Comparison of ENCODE assay signal across 28 cellular contexts in genomic region chr2:2730301-2730833, GRCh38.
"Had no signal": no experiment of that assay in that cellular context is flagged by ENCODE, and none has a peak within 500 bp of the region (broad histone marks: within the 10 kb centered on the region; RNA-seq: fewer than 3 reads in every experiment).

No MANE protein-coding gene starts in this region.

- H3K27me3 Mint-ChIP-seq: stimulated activated memory B cell treated with anti-CD40 and anti-IgM and Interleukin-4, amounts not matched to agents 10 μg/mL and 1 μg/mL and 100 μg/mL, for 72 hours; stimulated activated naive CD8-positive, alpha-beta T cell treated with anti-CD3 and anti-CD28 coated beads, Interleukin-15, Interleukin-2, amounts not matched to agents 100 ng/mL and 50 ng/mL, for 24 hours had no signal

- H3K27ac ChIP-seq: stomach, suprapubic skin, testis, thoracic aorta, thyroid gland, tibial artery, tibial nerve, transverse colon, upper lobe of left lung, upper lobe of right lung, uterus, vagina had no signal

- DNase-seq: stimulated activated CD4-positive, alpha-beta T cell treated with anti-CD3 and anti-CD28 coated beads, Interleukin-2, amount 100 ng/mL, for 48 hours; stimulated activated CD4-positive, alpha-beta T cell treated with anti-CD3 and anti-CD28 coated beads, Interleukin-4, amount 100 ng/mL, for 1 hour; stimulated activated CD4-positive, alpha-beta T cell treated with anti-CD3 and anti-CD28 coated beads, Interleukin-4, amount 100 ng/mL, for 24 hours; stimulated activated CD4-positive, alpha-beta T cell treated with anti-CD3 and anti-CD28 coated beads, Interleukin-4, amount 100 ng/mL, for 4 hours; stimulated activated CD8-positive, alpha-beta memory T cell treated with anti-CD3 and anti-CD28 coated beads, Interleukin-4, amount 100 ng/mL, for 48 hours; stimulated activated naive B cell treated with anti-CD40 and anti-IgM and Interleukin-4, amounts not matched to agents 10 μg/mL and 1 μg/mL and 100 μg/mL, for 72 hours; stimulated activated naive CD4-positive, alpha-beta T cell; stimulated activated naive CD4-positive, alpha-beta T cell treated with Interleukin-2 at 50 U/mL for 16 hours; stimulated activated naive CD8-positive, alpha-beta T cell treated with anti-CD3 and anti-CD28 coated beads, Interleukin-15, amount 100 ng/mL, for 72 hours; stimulated activated naive CD8-positive, alpha-beta T cell treated with anti-CD3 and anti-CD28 coated beads, Interleukin-15, Interleukin-2, amounts not matched to agents 100 U/mL and 50 U/mL, for 24 hours; stomach; substantia nigra; testis; thyroid gland; tibial artery; transverse colon; trophoblast cell; upper lobe of right lung; uterus had no signal

- H3K4me3 ChIP-seq: stomach, suprapubic skin, testis, thoracic aorta, thyroid gland, tibial artery, tibial nerve, transverse colon, upper lobe of left lung, upper lobe of right lung, uterus, vagina had no signal

- H3K4me1 Mint-ChIP-seq: stimulated activated effector memory CD8-positive, alpha-beta T cell treated with anti-CD3 and anti-CD28 coated beads, Interleukin-12 subunit alpha, Interleukin-12 subunit beta, amount 100 ng/mL, for 72 hours; stimulated activated memory B cell treated with anti-CD40 and anti-IgM and Interleukin-4, amounts not matched to agents 10 μg/mL and 1 μg/mL and 100 μg/mL, for 72 hours; stimulated activated naive B cell treated with anti-CD40 and anti-IgM and Interleukin-4, amounts not matched to agents 10 μg/mL and 1 μg/mL and 100 μg/mL, for 72 hours; stimulated activated naive CD8-positive, alpha-beta T cell treated with anti-CD3 and anti-CD28 coated beads, Interleukin-15, amount 100 ng/mL, for 72 hours had no signal

- H3K27me3 ChIP-seq: testis, thyroid gland, tibial nerve, transverse colon, upper lobe of left lung, upper lobe of right lung, uterus, vagina had no signal

- H3K9me3 Mint-ChIP-seq: stimulated activated effector memory CD8-positive, alpha-beta T cell treated with anti-CD3 and anti-CD28 coated beads, Interleukin-12 subunit alpha, Interleukin-12 subunit beta, amount 100 ng/mL, for 72 hours; stimulated activated memory B cell treated with anti-CD40 and anti-IgM and Interleukin-4, amounts not matched to agents 10 μg/mL and 1 μg/mL and 100 μg/mL, for 72 hours; stimulated activated naive B cell treated with anti-CD40 and anti-IgM and Interleukin-4, amounts not matched to agents 10 μg/mL and 1 μg/mL and 100 μg/mL, for 72 hours; stimulated activated naive CD8-positive, alpha-beta T cell treated with anti-CD3 and anti-CD28 coated beads, Interleukin-15, amount 100 ng/mL, for 72 hours; stimulated activated naive CD8-positive, alpha-beta T cell treated with anti-CD3 and anti-CD28 coated beads, Interleukin-15, Interleukin-2, amounts not matched to agents 100 ng/mL and 50 ng/mL, for 24 hours; type B pancreatic cell had no signal

- ATAC-seq: stimulated activated effector memory CD8-positive, alpha-beta T cell treated with anti-CD3 and anti-CD28 coated beads, Interleukin-12 subunit alpha, Interleukin-12 subunit beta, amount 100 ng/mL, for 72 hours; stimulated activated naive B cell treated with anti-CD40 and anti-IgM and Interleukin-4, amounts not matched to agents 10 μg/mL and 1 μg/mL and 100 μg/mL, for 72 hours; stimulated activated naive CD8-positive, alpha-beta T cell treated with anti-CD3 and anti-CD28 coated beads, Interleukin-15, Interleukin-2, amounts not matched to agents 100 U/mL and 50 U/mL, for 24 hours; upper lobe of right lung had no signal

- H3K9me3 ChIP-seq: stomach, suprapubic skin, testis, thoracic aorta, thyroid gland, tibial artery, tibial nerve, transverse colon, upper lobe of left lung, upper lobe of right lung, uterus, vagina had no signal

- H3K36me3 Mint-ChIP-seq: stimulated activated effector memory CD8-positive, alpha-beta T cell treated with anti-CD3 and anti-CD28 coated beads, Interleukin-12 subunit alpha, Interleukin-12 subunit beta, amount 100 ng/mL, for 72 hours; stimulated activated memory B cell treated with anti-CD40 and anti-IgM and Interleukin-4, amounts not matched to agents 10 μg/mL and 1 μg/mL and 100 μg/mL, for 72 hours; stimulated activated naive B cell treated with anti-CD40 and anti-IgM and Interleukin-4, amounts not matched to agents 10 μg/mL and 1 μg/mL and 100 μg/mL, for 72 hours; type B pancreatic cell had no signal

- H3K36me3 ChIP-seq: stomach, suprapubic skin, thoracic aorta, thyroid gland, tibial artery, tibial nerve, transverse colon, upper lobe of left lung, upper lobe of right lung, uterus, vagina had no signal

- H3K4me1 ChIP-seq: stomach, testis, thyroid gland, tibial artery, tibial nerve, transverse colon, upper lobe of left lung, upper lobe of right lung, uterus, vagina had no signal

- H3K27ac Mint-ChIP-seq: stimulated activated effector memory CD8-positive, alpha-beta T cell treated with anti-CD3 and anti-CD28 coated beads, Interleukin-12 subunit alpha, Interleukin-12 subunit beta, amount 100 ng/mL, for 72 hours; stimulated activated memory B cell treated with anti-CD40 and anti-IgM and Interleukin-4, amounts not matched to agents 10 μg/mL and 1 μg/mL and 100 μg/mL, for 72 hours; stimulated activated naive B cell treated with anti-CD40 and anti-IgM and Interleukin-4, amounts not matched to agents 10 μg/mL and 1 μg/mL and 100 μg/mL, for 72 hours; stimulated activated naive CD8-positive, alpha-beta T cell treated with anti-CD3 and anti-CD28 coated beads, Interleukin-15, Interleukin-2, amounts not matched to agents 100 ng/mL and 50 ng/mL, for 24 hours; type B pancreatic cell had no signal

- H3K4me3 Mint-ChIP-seq: stimulated activated effector memory CD8-positive, alpha-beta T cell treated with anti-CD3 and anti-CD28 coated beads, Interleukin-12 subunit alpha, Interleukin-12 subunit beta, amount 100 ng/mL, for 72 hours; stimulated activated memory B cell treated with anti-CD40 and anti-IgM and Interleukin-4, amounts not matched to agents 10 μg/mL and 1 μg/mL and 100 μg/mL, for 72 hours; stimulated activated naive B cell treated with anti-CD40 and anti-IgM and Interleukin-4, amounts not matched to agents 10 μg/mL and 1 μg/mL and 100 μg/mL, for 72 hours; stimulated activated naive CD8-positive, alpha-beta T cell treated with anti-CD3 and anti-CD28 coated beads, Interleukin-15, amount 100 ng/mL, for 72 hours; stimulated activated naive CD8-positive, alpha-beta T cell treated with anti-CD3 and anti-CD28 coated beads, Interleukin-15, Interleukin-2, amounts not matched to agents 100 ng/mL and 50 ng/mL, for 24 hours; type B pancreatic cell had no signal
